21 cellular contexts compared by ENCODE assay signal in the genomic region with DNA sequence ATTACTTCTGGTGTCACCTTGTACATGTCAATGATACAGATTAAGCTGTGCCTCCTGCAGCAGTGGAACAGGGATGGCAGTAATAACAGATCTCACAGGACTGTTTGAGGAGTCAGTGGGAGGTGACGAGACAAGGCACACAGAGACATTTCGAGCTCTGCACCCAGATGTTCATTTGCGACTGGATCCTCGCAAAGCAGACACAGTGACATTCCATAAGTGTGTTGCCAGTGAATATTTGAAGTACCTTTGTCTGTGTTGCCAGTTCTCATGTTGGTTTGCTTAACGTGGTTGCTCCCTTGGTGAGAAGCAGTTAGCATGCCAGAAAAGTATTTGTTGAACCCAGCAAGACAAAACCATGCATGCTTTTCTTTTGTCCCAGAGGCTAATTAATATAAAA.
DNase-seq lines count a peak whose midpoint lies in the region; ATAC-seq and TF ChIP-seq lines count a peak whose summit lies in the region.
"Had no signal": no experiment of that assay in that cellular context is flagged by ENCODE, and none has a peak within 500 bp of the region (broad histone marks: within the 10 kb centered on the region; RNA-seq: fewer than 3 reads in every experiment).

No MANE protein-coding gene starts in this region.

- H3K36me3 Mint-ChIP-seq in CD4-positive, CD25-positive, alpha-beta regulatory T cell: no peaks in the 10 kb centered on the region

- H3K27ac ChIP-seq in CD4-positive, CD25-positive, alpha-beta regulatory T cell (ENCODE audit: insufficient read depth, low read length, poor library complexity, severe bottlenecking): no peak overlapping the region
- H3K27ac ChIP-seq in RWPE1 (peak overlapping the region; percentile 75; the same call in 1 of the 2 replicates), brain microvascular endothelial cell (peak overlapping the region; percentile 91)
- H3K27ac ChIP-seq: prostate gland had no signal

- in situ Hi-C loops in brain microvascular endothelial cell (cut with HindIII; ENCODE audit: low pct_ligation_motif_present, low sequenced_read_pairs): no loop called here

- no peaks in the 10 kb centered on the region for H3K9me3 ChIP-seq in CD4-positive, CD25-positive, alpha-beta regulatory T cell (ENCODE audit: control insufficient read depth in 2 of 2, low read length in 2 of 2)
- H3K9me3 ChIP-seq: BE2C, mucosa of descending colon, prostate gland had no signal

- POLR2A ChIA-PET in RWPE1 (lab: Yijun Ruan, JAX; ENCODE audit: low non-redundant PET): no interaction called here

- no peak for TF ChIP-seq CTCF in RWPE1 (conservative IDR thresholded peaks at IDR 0.05; ENCODE audit: low read depth)
- no peak for TF ChIP-seq CTCF in brain microvascular endothelial cell (IDR thresholded peaks at IDR 0.05; ENCODE audit: low read depth, low read length, missing control alignments)

- H3K36me3 ChIP-seq in CD4-positive, CD25-positive, alpha-beta regulatory T cell (ENCODE audit: control insufficient read depth, insufficient read depth, low read length): no peaks in the 10 kb centered on the region
- no peaks in the 10 kb centered on the region for H3K36me3 ChIP-seq in brain microvascular endothelial cell (replicated peaks)
- H3K36me3 ChIP-seq: BE2C, prostate gland had no signal

- no peak for TF ChIP-seq POLR2A in erythroblast (IDR thresholded peaks at IDR 0.05; ENCODE audit: low read length)

- no peak for ATAC-seq in CD4-positive, CD25-positive, alpha-beta regulatory T cell (ENCODE audit: low read depth in 2 of 2)
- ATAC-seq in HG03571 (IDR thresholded peaks at IDR 0.05; ENCODE audit: unreplicated experiment): no peak
- ATAC-seq: left lobe of liver, mucosa of descending colon, SK-N-SH treated with all-trans-retinoic acid at 6 μM for 48 hours had no signal

- H3K27me3 Mint-ChIP-seq in CD4-positive, CD25-positive, alpha-beta regulatory T cell: no peaks in the 10 kb centered on the region

- H3K27me3 ChIP-seq in CD4-positive, CD25-positive, alpha-beta regulatory T cell (ENCODE audit: control insufficient read depth, insufficient read depth, low read length): no peaks in the 10 kb centered on the region
- no peaks in the 10 kb centered on the region for H3K27me3 ChIP-seq in brain microvascular endothelial cell (replicated peaks)
- H3K27me3 ChIP-seq: BE2C had no signal

- peaks cover 5 to 35% (median 23%) of the 10 kb centered on the region in 4 donors for H3K4me1 Mint-ChIP-seq in CD4-positive, CD25-positive, alpha-beta regulatory T cell
- H3K4me1 Mint-ChIP-seq: neural crest cell had no signal

- H3K4me1 ChIP-seq in CD4-positive, CD25-positive, alpha-beta regulatory T cell (ENCODE audit: control insufficient read depth, insufficient read depth, low read length, poor library complexity, severe bottlenecking): peaks cover 20% of the 10 kb centered on the region
- H3K4me1 ChIP-seq: BE2C, prostate gland had no signal

- no peaks in the 10 kb centered on the region for H3K9me3 Mint-ChIP-seq in CD4-positive, CD25-positive, alpha-beta regulatory T cell
- H3K9me3 Mint-ChIP-seq: activated T-cell treated with anti-CD3 and anti-CD28 coated beads, Interleukin-2, amount 50 U/mL, for 4 hours; neural crest cell had no signal

- CTCF ChIA-PET in RWPE1 (lab: Yijun Ruan, JAX): no interaction called here

- H3K4me3 Mint-ChIP-seq in CD4-positive, CD25-positive, alpha-beta regulatory T cell: peak overlapping the region in 1 of 4 donors; percentile 52
- H3K4me3 Mint-ChIP-seq: activated T-cell treated with anti-CD3 and anti-CD28 coated beads, Interleukin-2, amount 50 U/mL, for 4 hours; neural crest cell had no signal

- peak; percentile 30 for DNase-seq in NCI-H345 (lab: John Stamatoyannopoulos, UW)
- DNase-seq in NCI-H345 treated with DMSO at 0.1 percent for 48 hours (lab: John Stamatoyannopoulos, UW; ENCODE audit: unreplicated experiment): no peak
- DNase-seq in CD4-positive, CD25-positive, alpha-beta regulatory T cell: no peak
- DNase-seq in RWPE1 (ENCODE audit: low spot score): no peak
- no peak for DNase-seq in brain microvascular endothelial cell
- no peak for DNase-seq in NCI-H524 (lab: John Stamatoyannopoulos, UW)
- no peak for DNase-seq in erythroblast (lab: John Stamatoyannopoulos, UW)
- DNase-seq: activated CD4-positive, alpha-beta T cell treated with anti-CD3 and anti-CD28 coated beads for 1 hour; activated T-cell treated with anti-CD3 and anti-CD28 coated beads, Interleukin-2, amount 50 U/mL, for 4 hours; amniotic stem cell; BE2C; central memory CD4-positive, alpha-beta T cell; DMS153; mucosa of descending colon; stimulated activated CD4-positive, alpha-beta T cell treated with anti-CD3 and anti-CD28 coated beads, Interleukin-4, amount 100 ng/mL, for 1 hour had no signal

- no peak overlapping the region for H3K4me3 ChIP-seq in CD4-positive, CD25-positive, alpha-beta regulatory T cell (ENCODE audit: low read depth, low read length)
- no peak overlapping the region for H3K4me3 ChIP-seq in brain microvascular endothelial cell (ENCODE audit: low read depth, low read length)
- H3K4me3 ChIP-seq: mucosa of descending colon, prostate gland, skin epidermis had no signal

- peak overlapping the region in 2 of 3 donors; percentile 38 to 60 for H3K27ac Mint-ChIP-seq in CD4-positive, CD25-positive, alpha-beta regulatory T cell
